Comparison of ENCODE assay signal across 1 cellular context in the genomic region with DNA sequence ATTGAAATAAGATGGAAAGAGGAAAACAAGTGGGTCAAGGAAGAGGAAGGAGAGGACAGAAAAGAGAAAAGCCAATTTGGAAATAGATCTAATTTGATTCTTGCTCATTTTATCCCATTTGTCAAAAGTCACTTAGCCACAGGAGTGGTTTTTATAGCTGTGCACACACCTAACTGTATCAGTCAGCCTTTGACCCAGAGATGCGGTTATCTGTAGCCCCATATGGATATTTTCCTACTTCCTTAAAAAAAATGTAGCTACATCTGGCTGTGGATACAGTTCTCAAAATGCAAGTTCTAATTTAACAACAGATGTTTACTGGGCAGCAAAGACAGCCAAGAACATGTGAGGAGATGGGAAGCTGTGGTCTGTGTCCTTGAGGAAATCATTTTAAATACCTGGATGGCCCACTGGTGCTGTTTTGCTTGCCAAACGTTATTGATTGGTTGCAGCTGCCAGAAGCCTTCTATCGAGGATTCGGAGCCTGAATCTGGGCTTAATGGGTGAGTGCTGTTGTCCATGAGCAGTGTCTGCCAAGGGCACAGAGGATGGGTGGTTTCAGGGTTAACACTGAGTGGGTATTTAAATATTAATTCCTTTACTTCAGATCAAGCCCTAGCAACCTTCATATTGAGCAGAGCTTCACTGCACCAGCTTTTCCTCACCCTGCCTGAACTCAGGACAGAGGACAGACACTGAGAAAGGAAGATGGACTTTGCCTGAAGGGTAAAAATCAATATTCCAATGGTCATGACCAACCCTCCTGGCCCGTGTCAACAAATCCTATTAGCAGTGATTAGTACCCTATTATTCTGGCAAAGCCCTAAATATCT.
TF ChIP-seq lines count a peak whose summit lies in the region.

No MANE protein-coding gene starts in this region.

TF ChIP-seq in HepG2, 621 proteins besides CTCF, POLR2A, EP300 and RAD21 (continued from another document and continues in another):
- TF ChIP-seq, protein P1, sequence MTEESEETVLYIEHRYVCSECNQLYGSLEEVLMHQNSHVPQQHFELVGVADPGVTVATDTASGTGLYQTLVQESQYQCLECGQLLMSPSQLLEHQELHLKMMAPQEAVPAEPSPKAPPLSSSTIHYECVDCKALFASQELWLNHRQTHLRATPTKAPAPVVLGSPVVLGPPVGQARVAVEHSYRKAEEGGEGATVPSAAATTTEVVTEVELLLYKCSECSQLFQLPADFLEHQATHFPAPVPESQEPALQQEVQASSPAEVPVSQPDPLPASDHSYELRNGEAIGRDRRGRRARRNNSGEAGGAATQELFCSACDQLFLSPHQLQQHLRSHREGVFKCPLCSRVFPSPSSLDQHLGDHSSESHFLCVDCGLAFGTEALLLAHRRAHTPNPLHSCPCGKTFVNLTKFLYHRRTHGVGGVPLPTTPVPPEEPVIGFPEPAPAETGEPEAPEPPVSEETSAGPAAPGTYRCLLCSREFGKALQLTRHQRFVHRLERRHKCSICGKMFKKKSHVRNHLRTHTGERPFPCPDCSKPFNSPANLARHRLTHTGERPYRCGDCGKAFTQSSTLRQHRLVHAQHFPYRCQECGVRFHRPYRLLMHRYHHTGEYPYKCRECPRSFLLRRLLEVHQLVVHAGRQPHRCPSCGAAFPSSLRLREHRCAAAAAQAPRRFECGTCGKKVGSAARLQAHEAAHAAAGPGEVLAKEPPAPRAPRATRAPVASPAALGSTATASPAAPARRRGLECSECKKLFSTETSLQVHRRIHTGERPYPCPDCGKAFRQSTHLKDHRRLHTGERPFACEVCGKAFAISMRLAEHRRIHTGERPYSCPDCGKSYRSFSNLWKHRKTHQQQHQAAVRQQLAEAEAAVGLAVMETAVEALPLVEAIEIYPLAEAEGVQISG (CRISPR knock-in tag; IDR thresholded peaks at IDR 0.05) = no peak
- TF ChIP-seq ARNTL (CRISPR knock-in tag; IDR thresholded peaks at IDR 0.05) (no peak), NCOA2 (CRISPR knock-in tag; IDR thresholded peaks at IDR 0.05) (0 out of 2 replicates have a peak, but pooled peaks have one; percentile 38), KAT2B (IDR thresholded peaks at IDR 0.05; ENCODE audit: borderline replicate concordance, low read depth, low read length) (peak; percentile 63; the same call in 1 of the 2 replicates), PAWR (CRISPR knock-in tag; IDR thresholded peaks at IDR 0.05; ENCODE audit: borderline replicate concordance) (no peak), ZFYVE20 (CRISPR knock-in tag; IDR thresholded peaks at IDR 0.05; ENCODE audit: borderline replicate concordance, low read depth) (no peak), HNF4G (IDR thresholded peaks at IDR 0.05; ENCODE audit: borderline replicate concordance, low read depth, low read length) (peak; percentile 78), HNF4G (CRISPR knock-in tag; IDR thresholded peaks at IDR 0.05; ENCODE audit: borderline replicate concordance, low read depth) (peak; percentile 65; the same call in 1 of the 2 replicates), SOX13 (IDR thresholded peaks at IDR 0.05) (no peak), SOX13 (CRISPR knock-in tag; conservative IDR thresholded peaks at IDR 0.05 in 1 of 2, IDR thresholded peaks at IDR 0.05 in 1 of 2) (peak in 1 of 2 experiments; percentile 51; a peak in 2 of 4 replicates), REL (CRISPR knock-in tag; conservative IDR thresholded peaks at IDR 0.05) (no peak), ATAD3A (CRISPR knock-in tag; IDR thresholded peaks at IDR 0.05) (no peak), SALL1 (CRISPR knock-in tag; IDR thresholded peaks at IDR 0.05) (peak; percentile 64), ZNF883 (CRISPR knock-in tag; IDR thresholded peaks at IDR 0.05; ENCODE audit: not compliant biosample characterization) (no peak), TAF1 (CRISPR knock-in tag; IDR thresholded peaks at IDR 0.05) (no peak), CCAR2 (optimal IDR thresholded peaks at IDR 0.05; ENCODE audit: low read depth, low read length) (no peak), ZNF230 (CRISPR knock-in tag; IDR thresholded peaks at IDR 0.05) (no peak), THRA (CRISPR knock-in tag; IDR thresholded peaks at IDR 0.05; ENCODE audit: borderline replicate concordance) (peak; percentile 83; the same call in 1 of the 2 replicates), ZNF704 (CRISPR knock-in tag; IDR thresholded peaks at IDR 0.05; ENCODE audit: borderline replicate concordance) (no peak), KDM1A (CRISPR knock-in tag; IDR thresholded peaks at IDR 0.05) (no peak), ELF1 (CRISPR knock-in tag; IDR thresholded peaks at IDR 0.05) (no peak), ZNF235 (CRISPR knock-in tag; IDR thresholded peaks at IDR 0.05; ENCODE audit: borderline replicate concordance) (no peak), HMG20B (CRISPR knock-in tag; conservative IDR thresholded peaks at IDR 0.05) (no peak), MZF1 (CRISPR knock-in tag; IDR thresholded peaks at IDR 0.05; ENCODE audit: borderline replicate concordance) (no peak), HNRNPL (IDR thresholded peaks at IDR 0.05; ENCODE audit: low read depth, low read length) (no peak), ZNF362 (CRISPR knock-in tag; IDR thresholded peaks at IDR 0.05; ENCODE audit: borderline replicate concordance) (no peak), ZNF776 (CRISPR knock-in tag; IDR thresholded peaks at IDR 0.05) (no peak), NFIC (IDR thresholded peaks at IDR 0.05; ENCODE audit: low read length) (0 out of 2 replicates have a peak, but pooled peaks have one; percentile 36), PITX1 (CRISPR knock-in tag; IDR thresholded peaks at IDR 0.05) (peak; percentile 41; the same call in 1 of the 2 replicates), FOXO1 (CRISPR knock-in tag; IDR thresholded peaks at IDR 0.05) (no peak; the same call in 1 of the 2 replicates), RARA (CRISPR knock-in tag; IDR thresholded peaks at IDR 0.05) (peak; percentile 54), ZNF609 (CRISPR knock-in tag; IDR thresholded peaks at IDR 0.05; ENCODE audit: borderline replicate concordance) (peak; percentile 36; the same call in 1 of the 2 replicates), MLLT10 (CRISPR knock-in tag; IDR thresholded peaks at IDR 0.05) (no peak), CREM (IDR thresholded peaks at IDR 0.05) (no peak), CREM (CRISPR knock-in tag; IDR thresholded peaks at IDR 0.05) (no peak), CEBPG (CRISPR knock-in tag; IDR thresholded peaks at IDR 0.05) (no peak), ZNF839 (CRISPR knock-in tag; IDR thresholded peaks at IDR 0.05; ENCODE audit: borderline replicate concordance) (no peak), ZNF646 (CRISPR knock-in tag; IDR thresholded peaks at IDR 0.05) (no peak), KDM5A (IDR thresholded peaks at IDR 0.05; ENCODE audit: borderline replicate concordance, low read length) (no peak), RXRB (CRISPR knock-in tag; IDR thresholded peaks at IDR 0.05; ENCODE audit: borderline replicate concordance) (peak; percentile 51; the same call in 1 of the 2 replicates)
- TF ChIP-seq, protein P2, sequence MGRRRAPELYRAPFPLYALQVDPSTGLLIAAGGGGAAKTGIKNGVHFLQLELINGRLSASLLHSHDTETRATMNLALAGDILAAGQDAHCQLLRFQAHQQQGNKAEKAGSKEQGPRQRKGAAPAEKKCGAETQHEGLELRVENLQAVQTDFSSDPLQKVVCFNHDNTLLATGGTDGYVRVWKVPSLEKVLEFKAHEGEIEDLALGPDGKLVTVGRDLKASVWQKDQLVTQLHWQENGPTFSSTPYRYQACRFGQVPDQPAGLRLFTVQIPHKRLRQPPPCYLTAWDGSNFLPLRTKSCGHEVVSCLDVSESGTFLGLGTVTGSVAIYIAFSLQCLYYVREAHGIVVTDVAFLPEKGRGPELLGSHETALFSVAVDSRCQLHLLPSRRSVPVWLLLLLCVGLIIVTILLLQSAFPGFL (CRISPR knock-in tag; IDR thresholded peaks at IDR 0.05) = no peak
